Comparison of ENCODE assay signal across 20 cellular contexts in the genomic region with DNA sequence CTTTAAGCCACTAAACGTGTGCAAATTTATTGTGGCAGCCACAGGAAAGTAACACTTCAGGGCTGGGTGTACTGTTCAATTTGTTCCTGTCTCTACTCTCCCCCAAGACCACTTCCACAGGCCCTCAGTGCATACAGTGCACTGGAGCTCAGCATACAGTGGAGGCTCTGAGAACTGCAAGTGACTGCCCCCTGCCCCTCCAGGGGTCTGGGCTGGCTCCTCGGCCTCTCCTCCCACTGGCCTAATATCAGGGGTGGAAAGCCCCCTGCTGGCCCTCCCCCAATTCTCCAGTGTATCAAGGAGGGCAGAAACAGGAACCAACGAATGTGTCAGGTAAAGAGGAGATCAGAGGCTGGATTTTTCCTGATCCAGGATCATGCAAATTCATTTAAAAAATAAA.
DNase-seq lines count a peak whose midpoint lies in the region; ATAC-seq and TF ChIP-seq lines count a peak whose summit lies in the region.
"Had no signal": no experiment of that assay in that cellular context is flagged by ENCODE, and none has a peak within 500 bp of the region (broad histone marks: within the 10 kb centered on the region; RNA-seq: fewer than 3 reads in every experiment).

No MANE protein-coding gene starts in this region.

- H3K27ac ChIP-seq in DND-41 (ENCODE audit: low read length) (no peak overlapping the region), brain microvascular endothelial cell (no peak overlapping the region)
- H3K27ac ChIP-seq: coronary artery, SJCRH30, suprapubic skin had no signal

- DNase-seq in DND-41: no peak
- no peak for DNase-seq in brain microvascular endothelial cell
- DNase-seq in nephron progenitor cell: peak; percentile 38
- DNase-seq in DMS79 (lab: John Stamatoyannopoulos, UW): no peak
- no peak for DNase-seq in SIG-M5 (lab: John Stamatoyannopoulos, UW)
- DNase-seq: activated CD4-positive, alpha-beta T cell treated with anti-CD3 and anti-CD28 coated beads for 4 hours; activated naive CD4-positive, alpha-beta T cell treated with Interleukin-2 at 50 U/mL for 16 hours; activated T-cell treated with anti-CD3 and anti-CD28 coated beads for 4 hours; DMS153; foreskin melanocyte; MG63; NCI-H2029 treated with DMSO at 0.1 percent for 48 hours; NCI-H510A; SJCRH30; T-helper 9 cell had no signal

- H3K4me3 ChIP-seq in DND-41 (ENCODE audit: low read depth in 1 of 2, low read length in 2 of 2) (no peak overlapping the region), Loucy (ENCODE audit: low read length, poor library complexity, severe bottlenecking) (no peak overlapping the region), brain microvascular endothelial cell (ENCODE audit: low read depth, low read length) (no peak overlapping the region)
- H3K4me3 ChIP-seq: coronary artery, MG63, SJCRH30, suprapubic skin had no signal

- H3K36me3 ChIP-seq in DND-41 (ENCODE audit: insufficient read depth, low read length) (no peaks in the 10 kb centered on the region), Loucy (ENCODE audit: insufficient read depth, low read length) (no peaks in the 10 kb centered on the region), brain microvascular endothelial cell (replicated peaks) (no peaks in the 10 kb centered on the region)
- H3K36me3 ChIP-seq: SJCRH30, suprapubic skin had no signal

- no peak overlapping the region for H2AFZ ChIP-seq in DND-41 (ENCODE audit: low read depth, low read length)
- H2AFZ ChIP-seq in Loucy (ENCODE audit: low read length): no peak overlapping the region

- H3K9me3 ChIP-seq in DND-41 (ENCODE audit: insufficient read depth, low read length, severe bottlenecking) (no peaks in the 10 kb centered on the region), Loucy (ENCODE audit: insufficient read depth, low read depth, low read length) (no peaks in the 10 kb centered on the region)
- H3K9me3 ChIP-seq: MG63, SJCRH30, suprapubic skin had no signal

- no peaks in the 10 kb centered on the region for H3F3A ChIP-seq in Loucy (ENCODE audit: low read depth)

- H3K27me3 ChIP-seq in DND-41 (ENCODE audit: insufficient read depth, low read length, poor library complexity) (peaks cover 3% of the 10 kb centered on the region), Loucy (ENCODE audit: insufficient read depth, low read length, poor library complexity, severe bottlenecking) (no peaks in the 10 kb centered on the region), brain microvascular endothelial cell (replicated peaks) (no peaks in the 10 kb centered on the region)
- H3K27me3 ChIP-seq: MG63, SJCRH30, suprapubic skin had no signal

- H3K4me3 Mint-ChIP-seq in nephron progenitor cell: no peak overlapping the region

- H3K9ac ChIP-seq in DND-41 (ENCODE audit: low read depth, low read length) (no peak overlapping the region), Loucy (ENCODE audit: low read depth, low read length, poor library complexity, severe bottlenecking) (no peak overlapping the region)

- H3K79me2 ChIP-seq in DND-41 (ENCODE audit: insufficient read depth, low read length) (no peaks in the 10 kb centered on the region), Loucy (ENCODE audit: insufficient read depth, low read length) (no peaks in the 10 kb centered on the region)

- H3K9me2 ChIP-seq in Loucy (replicated peaks; ENCODE audit: low read depth, low read length): no peaks in the 10 kb centered on the region

- no peak for TF ChIP-seq CTCF in DND-41 (IDR thresholded peaks at IDR 0.05; ENCODE audit: borderline replicate concordance, extremely low read depth, low read length, poor library complexity, severe bottlenecking)
- TF ChIP-seq CTCF in Loucy (conservative IDR thresholded peaks at IDR 0.05; ENCODE audit: low read length): 0 out of 2 replicates have a peak, but pooled peaks have one; percentile 18
- TF ChIP-seq CTCF in brain microvascular endothelial cell (IDR thresholded peaks at IDR 0.05; ENCODE audit: low read depth, low read length, missing control alignments): peak; percentile 26
- TF ChIP-seq CTCF in nephron progenitor cell (IDR thresholded peaks at IDR 0.05): peak; percentile 26

- H4K20me1 ChIP-seq in DND-41 (ENCODE audit: insufficient read depth, low read length): no peaks in the 10 kb centered on the region; the same call in 1 of the 2 replicates
- no peaks in the 10 kb centered on the region for H4K20me1 ChIP-seq in Loucy (ENCODE audit: insufficient read depth, low read length, poor library complexity, severe bottlenecking)

- H3K4me1 ChIP-seq in DND-41 (ENCODE audit: insufficient read depth, low read length) (no peaks in the 10 kb centered on the region), Loucy (ENCODE audit: insufficient read depth, low read length, poor library complexity, severe bottlenecking) (peaks cover 6% of the 10 kb centered on the region)
- H3K4me1 ChIP-seq: suprapubic skin had no signal

- 0 out of 3 replicates have a peak, but pooled peaks have one; percentile 42 for ATAC-seq in DND-41 (ENCODE audit: insufficient read depth, low read depth)
- ATAC-seq in GM21619 (IDR thresholded peaks at IDR 0.05; ENCODE audit: unreplicated experiment): no peak
- no peak for ATAC-seq in GM18502 (IDR thresholded peaks at IDR 0.05; ENCODE audit: poor library complexity, unreplicated experiment)

- H3K9me3 Mint-ChIP-seq in nephron progenitor cell: no peaks in the 10 kb centered on the region

- H3K27ac Mint-ChIP-seq in nephron progenitor cell: no peak overlapping the region

- H3K27me3 Mint-ChIP-seq in nephron progenitor cell (ENCODE audit: low read depth, poor library complexity): peaks cover 6% of the 10 kb centered on the region

- in situ Hi-C loops in brain microvascular endothelial cell (cut with HindIII; ENCODE audit: low pct_ligation_motif_present, low sequenced_read_pairs): no loop called here

- H3K4me1 Mint-ChIP-seq in nephron progenitor cell: peaks cover 17% of the 10 kb centered on the region

- H3K36me3 Mint-ChIP-seq in nephron progenitor cell (ENCODE audit: low read depth): no peaks in the 10 kb centered on the region

- H3K4me2 ChIP-seq in DND-41 (ENCODE audit: insufficient read depth, low read length): no peak overlapping the region
- no peak overlapping the region for H3K4me2 ChIP-seq in Loucy (ENCODE audit: low read depth, low read length, poor library complexity, severe bottlenecking)
